In the genomic region with DNA sequence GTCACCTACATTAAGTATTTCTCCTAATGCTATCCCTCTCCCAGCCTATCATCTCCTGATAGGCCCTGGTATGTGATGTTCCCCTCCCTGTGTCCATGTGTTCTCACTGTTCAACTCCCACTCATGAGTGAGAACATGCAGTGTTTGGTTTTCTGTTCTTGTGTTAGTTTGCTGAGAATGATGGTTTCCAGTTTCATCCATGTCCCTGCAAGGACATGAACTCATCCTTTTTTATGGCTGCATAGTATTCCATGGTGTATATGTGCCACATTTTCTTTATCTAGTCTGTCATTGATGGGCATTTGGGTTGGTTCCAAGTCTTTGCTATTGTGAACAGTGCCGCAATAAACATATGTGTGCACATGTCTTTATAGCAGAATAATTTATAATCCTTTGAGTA, we compare ENCODE assay signal across 21 cellular contexts. TPM values are rescaled to one million over a fixed set of nuclear protein-coding genes. Genes with fewer than 3 reads are reported as not detected.
"Had no signal": no experiment of that assay in that cellular context is flagged by ENCODE, and none has a peak within 500 bp of the region (broad histone marks: within the 10 kb centered on the region; RNA-seq: fewer than 3 reads in every experiment).

No MANE protein-coding gene starts in this region.

RNA-seq across cellular contexts. Expression of a gene that starts 12.7 kb away (rescaled TPM):
- total RNA-seq: activated naive CD4-positive, alpha-beta T cell treated with anti-CD3 and anti-CD28 coated beads for 36 hours; activated naive CD4-positive, alpha-beta T cell treated with anti-CD3 and anti-CD28 coated beads, Interleukin-2, amount 50 U/mL, for 72 hours; activated naive CD8-positive, alpha-beta T cell treated with anti-CD3 and anti-CD28 coated beads for 36 hours; activated naive CD8-positive, alpha-beta T cell treated with anti-CD3 and anti-CD28 coated beads, Interleukin-2, amount 10 ng/mL, durations not matched to agents 7 days and 5 days; activated T-cell treated with anti-CD3 and anti-CD28 coated beads, Interleukin-2, amount 50 U/mL, for 4 hours; activated T-cell treated with anti-CD3 and anti-CD28 coated beads, Interleukin-2, amount 50 U/mL, for 72 hours; activated T-helper 1 cell treated with anti-CD3 and anti-CD28 coated beads, Interleukin-12 subunit alpha, Interleukin-12 subunit beta, Interleukin-2, Interleukin-4 antibody, amounts not matched to agents 30 ng/mL and 10 ng/mL and 1 ng/mL, durations not matched to agents 14 hours and 24 hours and 36 hours; activated T-helper 17 cell treated with anti-CD3 and anti-CD28 coated beads, Interleukin-2, amount 50 U/mL, for 72 hours; activated T-helper 2 cell treated with anti-CD3 and anti-CD28 coated beads, Interferon-gamma antibody, Interleukin-2, Interleukin-4, amounts not matched to agents 10 μg/mL and 5 μg/mL and 100 μg/mL, durations not matched to agents 14 hours and 24 hours and 36 hours; adrenal gland; aorta; ascending aorta; astrocyte; body of pancreas; breast epithelium; bronchial epithelial cell; cardiac muscle cell; cardiac septum; cerebellum; chondrocyte had no signal
- polyA plus RNA-seq: adipose tissue, adrenal gland, aorta had no signal
